Comparison of ENCODE assay signal across 8 cellular contexts in genomic region chr6:12911387-12911960, GRCh38.
DNase-seq lines count a peak whose midpoint lies in the region; ATAC-seq and TF ChIP-seq lines count a peak whose summit lies in the region.

No MANE protein-coding gene starts in this region.

- H3K36me3 ChIP-seq in body of pancreas (replicated peaks in 1 of 2; ENCODE audit: insufficient read depth in 1 of 2, low read depth in 2 of 2) = no peaks in the 10 kb centered on the region

- H3K27me3 ChIP-seq in body of pancreas = no peaks in the 10 kb centered on the region

- no peaks in the 10 kb centered on the region for H3K36me3 Mint-ChIP-seq in immature natural killer cell

- DNase-seq in NCI-H1436 (lab: John Stamatoyannopoulos, UW) (peak; percentile 37), NCI-H1436 treated with DMSO at 0.1 percent for 48 hours (lab: John Stamatoyannopoulos, UW) (no peak), NCI-H2081 (lab: John Stamatoyannopoulos, UW) (peak; percentile 40 to 60), body of pancreas (no peak), medulla oblongata (ENCODE audit: extremely low spot score) (peak; percentile 81), immature natural killer cell (no peak)

- H3K27ac ChIP-seq in body of pancreas = no peak overlapping the region

- no peaks in the 10 kb centered on the region for H3K4me1 ChIP-seq in body of pancreas

- TF ChIP-seq POLR2A in body of pancreas (IDR thresholded peaks at IDR 0.05) = no peak

- TF ChIP-seq CTCF in body of pancreas (IDR thresholded peaks at IDR 0.05) = peak in 6 of 7 experiments; percentile 48 to 76 (median 64)

- H3K4me3 ChIP-seq in body of pancreas = no peak overlapping the region

- intact Hi-C loops in body of pancreas (cut with DNase I) = loop anchor here (5.0 kb wide), 1 partner anchor 421 kb away; no protein-coding TSS in a partner anchor

- no peak overlapping the region for H3K27ac Mint-ChIP-seq in immature natural killer cell

- ATAC-seq in body of pancreas (peak; percentile 47), HG03280 (IDR thresholded peaks at IDR 0.05; ENCODE audit: unreplicated experiment) (no peak), HG02884 (IDR thresholded peaks at IDR 0.05; ENCODE audit: unreplicated experiment) (no peak)

- peaks cover 2 to 4% (median 3%) of the 10 kb centered on the region in 3 donors for H3K27me3 Mint-ChIP-seq in immature natural killer cell (ENCODE audit: low read depth in 3 of 3)

- H3K9me3 Mint-ChIP-seq in immature natural killer cell = peaks cover 0 to 1% (median 0%) of the 10 kb centered on the region in 6 donors

- no peaks in the 10 kb centered on the region for H3K9me3 ChIP-seq in body of pancreas

- H3K4me3 Mint-ChIP-seq in immature natural killer cell = no peak overlapping the region

- H3K4me1 Mint-ChIP-seq in immature natural killer cell = no peaks in the 10 kb centered on the region

- 13% methylated on average over 2 of the region's 2 CpGs for WGBS in body of pancreas, 2 donors

Comparison
In these comparisons a context has a peak if more than half of its experiments do, and no peak if none do; other contexts are left out.
1. DNase-seq: peak in NCI-H1436 (single experiment), NCI-H2081 (2 of 2) and medulla oblongata (single experiment); none in NCI-H1436 treated with DMSO at 0.1 percent for 48 hours (single experiment), body of pancreas (0 of 4) and immature natural killer cell (0 of 3).